In the genomic region with DNA sequence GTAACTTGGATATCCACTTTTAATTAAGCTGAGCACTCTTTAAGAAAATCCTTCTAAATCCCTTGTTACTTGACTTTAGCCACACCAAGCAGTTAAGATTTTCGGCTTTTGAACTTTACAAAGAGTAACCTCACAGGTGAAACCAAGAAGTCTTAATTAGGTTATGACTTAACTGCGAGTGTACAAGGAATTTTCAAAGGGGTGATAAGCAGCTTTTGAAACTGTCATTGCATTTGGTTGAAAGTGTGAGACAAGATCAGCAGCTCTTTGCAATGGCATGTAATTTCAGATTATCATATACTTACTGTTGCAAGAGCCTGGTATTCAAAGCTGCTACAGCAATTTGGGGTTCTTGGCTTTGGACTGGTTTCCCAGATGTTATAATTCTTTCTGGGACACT, we compare ENCODE assay signal across 28 cellular contexts.
"Had no signal": no experiment of that assay in that cellular context is flagged by ENCODE, and none has a peak within 500 bp of the region (broad histone marks: within the 10 kb centered on the region; RNA-seq: fewer than 3 reads in every experiment).

No MANE protein-coding gene starts in this region.

- H3K4me3 ChIP-seq: body of pancreas, breast epithelium, MG63, Peyer's patch, SJSA1 had no signal

- ATAC-seq: activated CD8-positive, alpha-beta T cell treated with anti-CD3 and anti-CD28 coated beads, Interleukin-2, amount 10 ng/mL, durations not matched to agents 7 days and 5 days; body of pancreas; PC-3 had no signal

- DNase-seq: activated CD4-positive, alpha-beta T cell treated with anti-CD3 and anti-CD28 coated beads, Interleukin-2, amount 10 ng/mL, durations not matched to agents 24 days and 14 days; activated CD4-positive, alpha-beta T cell treated with anti-CD3 and anti-CD28 coated beads, Interleukin-2, amount 50 U/mL, for 48 hours; activated CD8-positive, alpha-beta T cell treated with anti-CD3 and anti-CD28 coated beads, Interleukin-2, amount 10 ng/mL, durations not matched to agents 7 days and 5 days; activated gamma-delta T cell; activated naive CD4-positive, alpha-beta T cell treated with Interleukin-2 at 50 U/mL for 16 hours; activated naive CD8-positive, alpha-beta T cell treated with anti-CD3 and anti-CD28 coated beads, Interleukin-2, amount 10 ng/mL, durations not matched to agents 7 days and 5 days; activated T-cell treated with anti-CD3 and anti-CD28 coated beads, Interleukin-2, amount 50 U/mL, for 24 hours; body of pancreas; cerebellar nuclear complex; Karpas-422; MG63; MV-4-11; NCI-H1092; NCI-H1436 treated with DMSO at 0.1 percent for 48 hours; NCI-H1694 treated with DMSO at 0.1 percent for 48 hours; NCI-H2029; NCI-H2107; NCI-H2171; NCI-H510A; NCI-H526; NCI-H748 treated with DMSO at 0.1 percent for 48 hours; PC-3; Peyer's patch; RPMI8226; SHP77 treated with DMSO at 0.1 percent for 48 hours; SK-N-SH had no signal

- H3K27ac ChIP-seq: body of pancreas, breast epithelium, Peyer's patch, SJSA1 had no signal
